In the genomic region with DNA sequence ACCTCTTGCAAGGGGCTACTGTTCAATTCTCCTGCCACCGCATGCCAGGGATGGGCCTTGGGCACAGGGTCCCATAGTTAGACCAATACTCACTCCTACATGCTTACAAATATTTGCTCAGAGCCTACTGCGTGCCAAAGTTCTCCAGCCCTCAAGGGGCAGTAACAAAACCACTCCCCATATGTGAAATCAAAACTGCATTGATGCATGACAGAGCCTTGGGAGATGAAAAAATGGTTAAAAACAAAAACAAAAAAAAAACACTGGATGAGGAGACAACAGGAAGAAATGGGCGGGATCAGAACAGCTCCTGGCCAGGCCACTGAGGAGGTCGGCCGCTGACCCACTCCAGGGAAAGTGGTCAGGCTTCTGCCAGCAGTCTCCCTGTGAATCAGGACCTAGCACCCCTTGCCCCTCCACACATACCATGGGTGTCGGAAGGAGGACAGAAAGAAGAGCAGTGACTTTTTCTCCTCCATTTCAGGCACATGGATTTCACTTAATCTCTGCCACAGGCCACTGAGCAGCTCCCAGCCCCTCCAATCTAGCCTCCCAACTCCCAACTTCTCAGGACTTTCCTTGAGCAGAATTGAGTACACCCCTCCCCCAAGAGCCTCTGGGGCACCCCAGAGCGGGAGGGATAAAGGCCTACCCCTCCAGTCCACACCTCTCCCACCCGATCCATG, we compare ENCODE assay signal across 12 cellular contexts. TPM values are rescaled to one million over a fixed set of nuclear protein-coding genes. Genes with fewer than 3 reads are reported as not detected.
DNase-seq lines count a peak whose midpoint lies in the region; ATAC-seq, FAIRE-seq and TF ChIP-seq lines count a peak whose summit lies in the region.
"Had no signal": no experiment of that assay in that cellular context is flagged by ENCODE, and none has a peak within 500 bp of the region (broad histone marks: within the 10 kb centered on the region; RNA-seq: fewer than 3 reads in every experiment).

No MANE protein-coding gene starts in this region.

- H3F3A ChIP-seq in neural progenitor cell (ENCODE audit: low read depth) = peaks cover 22% of the 10 kb centered on the region

- CTCF ChIA-PET in AG04450 (lab: Charles Lee) = interaction anchor here (1.2 to 6.2 kb wide), 2 partner anchors 9 to 232 kb away, joined by 4 to 47 read pairs; no protein-coding TSS in a partner anchor

- no peak for FAIRE-seq in urothelium cell line (lab: Jason Lieb, UNC)

- ATAC-seq in HG02759 (IDR thresholded peaks at IDR 0.05; ENCODE audit: unreplicated experiment) = no peak
- no peak for ATAC-seq in left lobe of liver
- no peak for ATAC-seq in HG02852 (IDR thresholded peaks at IDR 0.05; ENCODE audit: unreplicated experiment)
- ATAC-seq: activated CD4-positive, alpha-beta T cell treated with anti-CD3 and anti-CD28 coated beads for 36 hours had no signal

- H2AFZ ChIP-seq in fibroblast of lung (ENCODE audit: low read length) (no peak overlapping the region), neural progenitor cell (replicated peaks) (no peak overlapping the region)

- H3K27me3 ChIP-seq in AG04450 (ENCODE audit: control insufficient read depth, insufficient read depth, low read length) = no peaks in the 10 kb centered on the region
- H3K27me3 ChIP-seq in NT2/D1 (ENCODE audit: insufficient read depth, insufficient read length) = no peaks in the 10 kb centered on the region
- H3K27me3 ChIP-seq in fibroblast of lung (ENCODE audit: control insufficient read depth, insufficient read depth, low read length) = no peaks in the 10 kb centered on the region
- H3K27me3 ChIP-seq in neural progenitor cell = no peaks in the 10 kb centered on the region

- H3K36me3 ChIP-seq in NT2/D1 (ENCODE audit: insufficient read depth, insufficient read length, low read length) (peaks cover 51% of the 10 kb centered on the region), fibroblast of lung (ENCODE audit: control insufficient read depth, insufficient read depth, low read length) (no peaks in the 10 kb centered on the region), neural progenitor cell (no peaks in the 10 kb centered on the region)

- H4K20me1 ChIP-seq in fibroblast of lung (ENCODE audit: control insufficient read depth, extremely low read depth, insufficient read depth, low read length) (no peaks in the 10 kb centered on the region), neural progenitor cell (ENCODE audit: low read depth) (peaks cover 65% of the 10 kb centered on the region)

- no peak for TF ChIP-seq CTCF in AG04450 (IDR thresholded peaks at IDR 0.05; ENCODE audit: low read depth, low read length)
- no peak for TF ChIP-seq CTCF in fibroblast of lung (conservative IDR thresholded peaks at IDR 0.05 in 1 of 2, IDR thresholded peaks at IDR 0.05 in 1 of 2; ENCODE audit: low read depth in 1 of 2, low read length in 2 of 2)
- TF ChIP-seq CTCF in neural progenitor cell (IDR thresholded peaks at IDR 0.05) = no peak

- H3K9me3 ChIP-seq in AG04450 (ENCODE audit: control insufficient read depth, insufficient read depth, low read length) (no peaks in the 10 kb centered on the region), NT2/D1 (ENCODE audit: insufficient read depth, low read length) (no peaks in the 10 kb centered on the region), fibroblast of lung (ENCODE audit: control insufficient read depth, insufficient read depth, low read depth, low read length) (no peaks in the 10 kb centered on the region), neural progenitor cell (ENCODE audit: low read depth) (no peaks in the 10 kb centered on the region)

- H3K4me2 ChIP-seq in fibroblast of lung (ENCODE audit: extremely low read depth, insufficient read depth, low read length) (peak overlapping the region; percentile 79), neural progenitor cell (peak overlapping the region; percentile 97)

- H3K4me1 ChIP-seq in NT2/D1 (ENCODE audit: insufficient read depth, insufficient read length) (peaks cover 33% of the 10 kb centered on the region), fibroblast of lung (ENCODE audit: control insufficient read depth, extremely low read depth, insufficient read depth, low read length) (peaks cover 16% of the 10 kb centered on the region), neural progenitor cell (peaks cover 25% of the 10 kb centered on the region)

- POLR2A ChIA-PET in AG04450 (lab: Yijun Ruan, JAX) = no interaction called here

- peak overlapping the region; percentile 39 for H3K9ac ChIP-seq in NT2/D1 (ENCODE audit: insufficient read length, low read depth)
- no peak overlapping the region for H3K9ac ChIP-seq in fibroblast of lung (ENCODE audit: insufficient read depth, low read length)
- H3K9ac ChIP-seq in neural progenitor cell = peak overlapping the region; percentile 91

- H3K4me3 Mint-ChIP-seq in neural progenitor cell = peak overlapping the region; percentile 91

- H3K27ac Mint-ChIP-seq in neural progenitor cell = peak overlapping the region; percentile 10
- H3K27ac Mint-ChIP-seq: activated CD4-positive, alpha-beta T cell treated with anti-CD3 and anti-CD28 coated beads for 36 hours had no signal

- no peaks in the 10 kb centered on the region for H3K27me3 Mint-ChIP-seq in neural progenitor cell (ENCODE audit: insufficient read depth, low read depth)

- no peak for DNase-seq in AG04450 (ENCODE audit: low read depth, low spot score)
- no peak for DNase-seq in NT2/D1 (ENCODE audit: low read depth, low spot score)
- DNase-seq in fibroblast of lung (ENCODE audit: low read depth in 2 of 2) = peak in 1 of 2 donors; percentile 13
- DNase-seq in neural progenitor cell (ENCODE audit: low spot score) = no peak
- DNase-seq in urothelium cell line (ENCODE audit: low spot score) = no peak
- no peak for DNase-seq in left lobe of liver (ENCODE audit: low spot score)
- DNase-seq: activated CD4-positive, alpha-beta T cell treated with anti-CD3 and anti-CD28 coated beads for 36 hours had no signal

- H3K4me1 Mint-ChIP-seq in neural progenitor cell = peaks cover 44% of the 10 kb centered on the region

- H3K9me3 Mint-ChIP-seq in neural progenitor cell = no peaks in the 10 kb centered on the region

- H3K27ac ChIP-seq in AG04450 (ENCODE audit: low read depth, low read length) (no peak overlapping the region), fibroblast of lung (ENCODE audit: insufficient read depth, low read length) (no peak overlapping the region), neural progenitor cell (no peak overlapping the region)

- H3K4me3 ChIP-seq in AG04450 (ENCODE audit: low read depth, low read length) (peak overlapping the region; percentile 18), NT2/D1 (ENCODE audit: insufficient read length, low read depth) (no peak overlapping the region), fibroblast of lung (replicated peaks in 1 of 4; ENCODE audit: control extremely low read depth in 1 of 4, insufficient read depth in 1 of 4, low read depth in 3 of 4, low read length in 4 of 4) (peak overlapping the region in 3 of 4 experiments; percentile 1 to 69 (median 14)), neural progenitor cell (peak overlapping the region; percentile 97)

- H3K79me2 ChIP-seq in fibroblast of lung (ENCODE audit: control insufficient read depth, insufficient read depth, low read length) (no peaks in the 10 kb centered on the region), neural progenitor cell (ENCODE audit: low read depth) (peaks cover 85% of the 10 kb centered on the region)

- H3K36me3 Mint-ChIP-seq in neural progenitor cell = peaks cover 10% of the 10 kb centered on the region

RNA-seq across cellular contexts. Expression of a gene that starts 2.8 kb away (rescaled TPM):
- polyA plus RNA-seq in AG04450 (2011; rRNA removed) (13.4 and 18.3 TPM in 2 replicates), fibroblast of lung (12.8 and 14.3 TPM in 2 replicates)
- polyA minus RNA-seq in AG04450 (2011; rRNA and poly(A)+ RNA removed) = 31.3 and 58.8 TPM in 2 replicates
- total RNA-seq in fibroblast of lung (37.2 and 44.6 TPM in 2 replicates), neural progenitor cell (ENCODE audit: low replicate concordance) (53.6 and 142 TPM in 2 replicates), left lobe of liver (142 TPM)
- 12.0 and 14.9 TPM in 2 replicates for polyA plus RNA-seq in fibroblast of lung (2012)
- 33.0 and 36.1 TPM in 2 replicates for polyA minus RNA-seq in fibroblast of lung (ENCODE audit: low replicate concordance)

RNA-seq across cellular contexts. Expression of a gene that starts 12.8 kb away (rescaled TPM):
- polyA plus RNA-seq in AG04450 (2011; rRNA removed) (9.5 and 11.1 TPM in 2 replicates), fibroblast of lung (11.9 and 14.8 TPM in 2 replicates)
- 6.4 and 7.5 TPM in 2 replicates for polyA minus RNA-seq in AG04450 (2011; rRNA and poly(A)+ RNA removed)
- total RNA-seq in fibroblast of lung (19.3 and 27.2 TPM in 2 replicates), neural progenitor cell (ENCODE audit: low replicate concordance) (13.9 and 22.0 TPM in 2 replicates), left lobe of liver (9.2 TPM)
- polyA plus RNA-seq in fibroblast of lung (2012) = 12.2 and 13.9 TPM in 2 replicates
- 5.0 and 8.6 TPM in 2 replicates for polyA minus RNA-seq in fibroblast of lung (ENCODE audit: low replicate concordance)

RNA-seq across cellular contexts. Expression of a gene that starts 13.0 kb away (rescaled TPM):
- polyA plus RNA-seq in AG04450 (2011; rRNA removed) (207 and 316 TPM in 2 replicates), fibroblast of lung (337 and 356 TPM in 2 replicates)
- polyA minus RNA-seq in AG04450 (2011; rRNA and poly(A)+ RNA removed) = 35.8 and 40.7 TPM in 2 replicates
- total RNA-seq in fibroblast of lung (305 and 306 TPM in 2 replicates), neural progenitor cell (ENCODE audit: low replicate concordance) (472 and 510 TPM in 2 replicates), left lobe of liver (69.3 TPM)
- polyA plus RNA-seq in fibroblast of lung (2012) = 561 and 583 TPM in 2 replicates
- polyA minus RNA-seq in fibroblast of lung (ENCODE audit: low replicate concordance) = 0.59 TPM in 1 of 2 replicates, not detected in the other

RNA-seq across cellular contexts. Expression of a gene that starts 19.4 kb away (rescaled TPM):
- polyA plus RNA-seq in AG04450 (2011; rRNA removed) = 5.1 and 5.8 TPM in 2 replicates
- polyA minus RNA-seq in AG04450 (2011; rRNA and poly(A)+ RNA removed) = 6.3 and 8.0 TPM in 2 replicates
- 3.0 and 3.6 TPM in 2 replicates for total RNA-seq in fibroblast of lung
- 5.0 and 7.0 TPM in 2 replicates for polyA plus RNA-seq in fibroblast of lung
- 3.9 and 8.3 TPM in 2 replicates for polyA plus RNA-seq in fibroblast of lung (2012)
- polyA minus RNA-seq in fibroblast of lung (ENCODE audit: low replicate concordance) = 10.2 and 28.6 TPM in 2 replicates
- 8.3 and 11.8 TPM in 2 replicates for total RNA-seq in neural progenitor cell (ENCODE audit: low replicate concordance)
- total RNA-seq in left lobe of liver = 3.3 TPM

RNA-seq across cellular contexts. Expression of a gene that starts 55.1 kb away (rescaled TPM):
- polyA plus RNA-seq in AG04450 (2011; rRNA removed) (not detected in 2 replicates), fibroblast of lung (0.05 and 0.06 TPM in 2 replicates)
- 0.17 TPM in 1 of 2 replicates, not detected in the other for polyA minus RNA-seq in AG04450 (2011; rRNA and poly(A)+ RNA removed)
- total RNA-seq in fibroblast of lung (not detected in 2 replicates), neural progenitor cell (ENCODE audit: low replicate concordance) (0.82 and 1.4 TPM in 2 replicates), left lobe of liver (not detected)
- polyA plus RNA-seq in fibroblast of lung (2012) = not detected in 2 replicates
- polyA minus RNA-seq in fibroblast of lung (ENCODE audit: low replicate concordance) = not detected in 2 replicates
- total RNA-seq: dermis microvascular lymphatic vessel endothelial cell, NCI-H460 had no signal
- polyA plus RNA-seq: urinary bladder had no signal
